ENCODE assay signal across 30 cellular contexts in the genomic region with DNA sequence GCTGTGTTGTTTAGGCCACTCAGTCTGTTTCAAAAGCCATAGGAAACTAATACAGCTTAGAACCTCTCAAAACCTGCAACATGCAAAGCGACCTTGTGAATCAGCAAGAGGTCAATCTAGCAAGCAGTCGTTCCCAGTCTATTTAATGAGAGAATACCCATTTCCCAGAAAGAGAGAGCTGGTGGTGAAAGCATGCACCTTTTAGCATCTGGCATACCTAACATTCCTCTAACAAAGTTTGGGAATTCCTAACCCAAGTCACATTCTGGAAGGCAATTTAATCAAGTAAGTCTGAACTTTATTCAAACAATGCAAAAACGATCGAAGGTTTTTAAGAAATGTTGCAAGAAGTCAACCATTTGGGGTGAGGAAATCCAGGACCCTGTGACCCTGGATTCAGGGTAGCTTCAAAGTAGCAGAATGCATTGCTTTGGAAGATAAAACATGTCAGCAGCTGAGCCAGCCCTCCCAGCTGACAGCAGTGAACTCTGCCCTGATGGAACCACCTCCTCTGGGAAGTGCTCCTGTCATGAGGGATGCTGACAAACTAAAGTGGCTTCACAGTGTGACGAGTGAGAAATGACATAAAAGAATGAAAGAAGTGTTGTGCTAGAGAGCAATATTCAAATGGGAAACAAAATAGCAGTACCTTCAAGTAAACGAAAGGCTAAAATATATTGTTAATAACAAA.
"Had no signal": no experiment of that assay in that cellular context is flagged by ENCODE, and none has a peak within 500 bp of the region (broad histone marks: within the 10 kb centered on the region; RNA-seq: fewer than 3 reads in every experiment).

No MANE protein-coding gene starts in this region.

- H3K36me3 Mint-ChIP-seq: activated naive CD8-positive, alpha-beta T cell treated with anti-CD3 and anti-CD28 coated beads, Interleukin-2, amount 10 ng/mL, durations not matched to agents 7 days and 5 days; neural progenitor cell; T-cell had no signal

- H3K27ac ChIP-seq: colonic mucosa, esophagus squamous epithelium, gastrocnemius medialis, neural progenitor cell, sigmoid colon, upper lobe of right lung, VCaP had no signal

- H3K9ac ChIP-seq: neural progenitor cell had no signal

- H3K27me3 Mint-ChIP-seq: activated naive CD8-positive, alpha-beta T cell treated with anti-CD3 and anti-CD28 coated beads, Interleukin-2, amount 10 ng/mL, durations not matched to agents 7 days and 5 days; activated T-cell treated with anti-CD3 and anti-CD28 coated beads, Interleukin-2, amount 50 U/mL, for 24 hours; memory B cell; T-cell had no signal

- H3K4me1 Mint-ChIP-seq: neural progenitor cell had no signal

- H3K4me3 ChIP-seq: breast epithelium, colonic mucosa, esophagus squamous epithelium, gastrocnemius medialis, neural progenitor cell, sigmoid colon, upper lobe of right lung had no signal

- H3K27ac Mint-ChIP-seq: activated naive CD8-positive, alpha-beta T cell treated with anti-CD3 and anti-CD28 coated beads, Interleukin-2, amount 10 ng/mL, durations not matched to agents 7 days and 5 days; activated T-cell treated with anti-CD3 and anti-CD28 coated beads, Interleukin-2, amount 50 U/mL, for 24 hours; activated T-helper 2 cell treated with anti-CD3 and anti-CD28 coated beads, Interferon-gamma antibody, Interleukin-2, Interleukin-4, amounts not matched to agents 10 μg/mL and 5 μg/mL and 100 μg/mL, durations not matched to agents 14 hours and 24 hours and 36 hours; memory B cell; neural progenitor cell; stimulated activated naive B cell treated with anti-CD40 and anti-IgM and Interleukin-4, amounts not matched to agents 10 μg/mL and 1 μg/mL and 100 μg/mL, for 72 hours; T-cell; T-helper 2 cell treated with Interferon-gamma antibody and Interleukin-4, amounts not matched to agents 5 μg/mL and 100 μg/mL, for 36 hours had no signal

- H3K9me3 ChIP-seq: breast epithelium, colonic mucosa, esophagus squamous epithelium, gastrocnemius medialis, sigmoid colon, upper lobe of right lung had no signal

- H3K4me1 ChIP-seq: breast epithelium, colonic mucosa, gastrocnemius medialis, neural progenitor cell, sigmoid colon, upper lobe of right lung had no signal

- DNase-seq: activated CD4-positive, alpha-beta T cell treated with anti-CD3 and anti-CD28 coated beads for 1 hour; activated CD4-positive, alpha-beta T cell treated with anti-CD3 and anti-CD28 coated beads, Interleukin-2, amount 50 U/mL, for 4 hours; activated CD8-positive, alpha-beta memory T cell treated with anti-CD3 and anti-CD28 coated beads for 24 hours; activated CD8-positive, alpha-beta memory T cell treated with anti-CD3 and anti-CD28 coated beads, Interleukin-2, amount 50 U/mL, for 4 hours; activated naive CD4-positive, alpha-beta T cell treated with Interleukin-2 at 50 U/mL for 16 hours; activated naive CD8-positive, alpha-beta T cell treated with anti-CD3 and anti-CD28 coated beads, Interleukin-2, amount 10 ng/mL, durations not matched to agents 7 days and 5 days; activated T-cell treated with anti-CD3 and anti-CD28 coated beads, Interleukin-2, amount 50 U/mL, for 24 hours; amniotic stem cell; colonic mucosa; esophagus squamous epithelium; gastrocnemius medialis; head of caudate nucleus; hypothalamus; kidney; left ventricle myocardium superior; posterior cingulate gyrus; retina; sigmoid colon; stimulated activated CD4-positive, alpha-beta T cell treated with anti-CD3 and anti-CD28 coated beads, Interleukin-2, amount 100 ng/mL, for 48 hours; stimulated activated CD8-positive, alpha-beta memory T cell treated with anti-CD3 and anti-CD28 coated beads, Interleukin-4, amount 100 ng/mL, for 48 hours; stimulated activated naive B cell treated with anti-CD40 and anti-IgM and Interleukin-4, amounts not matched to agents 10 μg/mL and 1 μg/mL and 100 μg/mL, for 72 hours; T-cell; upper lobe of right lung had no signal

- H3K36me3 ChIP-seq: breast epithelium, colonic mucosa, esophagus squamous epithelium, gastrocnemius medialis, neural progenitor cell, sigmoid colon, upper lobe of right lung had no signal

- H3K27me3 ChIP-seq: breast epithelium, colonic mucosa, esophagus squamous epithelium, gastrocnemius medialis, neural progenitor cell, sigmoid colon, upper lobe of right lung had no signal

- ATAC-seq: gastrocnemius medialis; left ventricle myocardium superior; SK-N-SH treated with all-trans-retinoic acid at 6 μM for 48 hours; stimulated activated naive B cell treated with anti-CD40 and anti-IgM and Interleukin-4, amounts not matched to agents 10 μg/mL and 1 μg/mL and 100 μg/mL, for 72 hours; T-cell; upper lobe of right lung had no signal

- H3K9me3 Mint-ChIP-seq: activated naive CD8-positive, alpha-beta T cell treated with anti-CD3 and anti-CD28 coated beads, Interleukin-2, amount 10 ng/mL, durations not matched to agents 7 days and 5 days; activated T-cell treated with anti-CD3 and anti-CD28 coated beads, Interleukin-2, amount 50 U/mL, for 24 hours; activated T-helper 2 cell treated with anti-CD3 and anti-CD28 coated beads, Interferon-gamma antibody, Interleukin-2, Interleukin-4, amounts not matched to agents 10 μg/mL and 5 μg/mL and 100 μg/mL, durations not matched to agents 14 hours and 24 hours and 36 hours; memory B cell; neural progenitor cell; stimulated activated naive B cell treated with anti-CD40 and anti-IgM and Interleukin-4, amounts not matched to agents 10 μg/mL and 1 μg/mL and 100 μg/mL, for 72 hours; T-cell; T-helper 2 cell treated with Interferon-gamma antibody and Interleukin-4, amounts not matched to agents 5 μg/mL and 100 μg/mL, for 36 hours had no signal

- H3K4me3 Mint-ChIP-seq: activated naive CD8-positive, alpha-beta T cell treated with anti-CD3 and anti-CD28 coated beads, Interleukin-2, amount 10 ng/mL, durations not matched to agents 7 days and 5 days; activated T-cell treated with anti-CD3 and anti-CD28 coated beads, Interleukin-2, amount 50 U/mL, for 24 hours; memory B cell; neural progenitor cell; stimulated activated naive B cell treated with anti-CD40 and anti-IgM and Interleukin-4, amounts not matched to agents 10 μg/mL and 1 μg/mL and 100 μg/mL, for 72 hours; T-cell; T-helper 2 cell treated with Interferon-gamma antibody and Interleukin-4, amounts not matched to agents 5 μg/mL and 100 μg/mL, for 36 hours had no signal
